8 cellular contexts compared by ENCODE assay signal in the genomic region with DNA sequence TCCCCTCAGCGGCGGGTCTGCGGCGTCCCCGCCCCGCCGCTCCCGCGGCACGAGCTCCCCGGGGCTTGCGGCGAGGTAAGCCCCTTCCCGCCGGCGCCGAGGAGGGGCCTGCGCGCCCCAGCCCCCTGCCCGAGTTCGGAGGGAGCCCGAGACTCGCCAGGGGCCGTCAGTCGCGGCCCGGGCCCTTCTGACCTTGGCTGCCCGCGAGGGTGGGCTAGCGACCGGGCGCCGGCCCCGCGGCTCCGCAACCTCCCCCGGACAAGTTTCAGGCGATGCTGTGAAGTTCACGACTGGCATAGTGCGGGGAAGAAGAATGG. TPM values are rescaled to one million over a fixed set of nuclear protein-coding genes. Genes with fewer than 3 reads are reported as not detected.
DNase-seq lines count a peak whose midpoint lies in the region; ATAC-seq and TF ChIP-seq lines count a peak whose summit lies in the region.

No MANE protein-coding gene starts in this region.

- CTCF ChIA-PET in T-cell (lab: Charles Lee): interaction anchor here in 1 of 2 donors (0.6 to 1.6 kb wide), 2 partner anchors 686 to 908 kb away, joined by 4 to 9 read pairs; no protein-coding TSS in a partner anchor

- H3K36me3 ChIP-seq in sigmoid colon: no peaks in the 10 kb centered on the region

- H3K27ac Mint-ChIP-seq in T-helper 2 cell treated with Interferon-gamma antibody and Interleukin-4, amounts not matched to agents 5 μg/mL and 100 μg/mL, for 36 hours: no peak overlapping the region
- H3K27ac Mint-ChIP-seq in T-cell: peak overlapping the region in 1 of 2 donors; percentile 68

- no peaks in the 10 kb centered on the region for H3K9me3 Mint-ChIP-seq in T-helper 2 cell treated with Interferon-gamma antibody and Interleukin-4, amounts not matched to agents 5 μg/mL and 100 μg/mL, for 36 hours
- no peaks in the 10 kb centered on the region for H3K9me3 Mint-ChIP-seq in T-cell

- no peak for TF ChIP-seq CTCF in foreskin fibroblast (IDR thresholded peaks at IDR 0.05; ENCODE audit: low read depth, low read length)
- no peak for TF ChIP-seq CTCF in sigmoid colon (IDR thresholded peaks at IDR 0.05)
- no peak for TF ChIP-seq CTCF in omental fat pad (IDR thresholded peaks at IDR 0.05)

- H3K27me3 Mint-ChIP-seq in T-helper 2 cell treated with Interferon-gamma antibody and Interleukin-4, amounts not matched to agents 5 μg/mL and 100 μg/mL, for 36 hours (ENCODE audit: low read depth): peaks cover 33% of the 10 kb centered on the region
- H3K27me3 Mint-ChIP-seq in T-cell: peaks cover 0 to 12% of the 10 kb centered on the region in 2 donors

- TF ChIP-seq EP300 in sigmoid colon (IDR thresholded peaks at IDR 0.05): no peak

- H3K27ac ChIP-seq in sigmoid colon: peak overlapping the region; percentile 73 to 84 (median 80)

- TF ChIP-seq POLR2A in sigmoid colon (IDR thresholded peaks at IDR 0.05): no peak

- H3K36me3 Mint-ChIP-seq in T-helper 2 cell treated with Interferon-gamma antibody and Interleukin-4, amounts not matched to agents 5 μg/mL and 100 μg/mL, for 36 hours (ENCODE audit: low read depth): no peaks in the 10 kb centered on the region
- H3K36me3 Mint-ChIP-seq in T-cell: no peaks in the 10 kb centered on the region

- peak; percentile 3 for DNase-seq in T-helper 2 cell treated with Interferon-gamma antibody and Interleukin-4, amounts not matched to agents 5 μg/mL and 100 μg/mL, for 36 hours (ENCODE audit: low spot score)
- DNase-seq in T-helper 2 cell (no peak), T-cell (peak in 1 of 34 experiments; percentile 1), foreskin fibroblast (peak in 1 of 2 donors; percentile 9), sigmoid colon (no peak), omental fat pad (ENCODE audit: low spot score) (no peak), NCI-H510A treated with DMSO at 0.1 percent for 48 hours (lab: John Stamatoyannopoulos, UW) (no peak)

- H3K4me1 ChIP-seq in sigmoid colon: no peaks in the 10 kb centered on the region

- intact Hi-C loops in sigmoid colon (cut with DNase I): loop anchor here (5.0 kb wide), 2 partner anchors 461 to 561 kb away; no protein-coding TSS in a partner anchor

- ATAC-seq in T-cell (replicated peaks in 1 of 4) (peak in 1 of 4 experiments; percentile 1), omental fat pad (ENCODE audit: low FRiP score) (no peak), GM21786 (IDR thresholded peaks at IDR 0.05; ENCODE audit: unreplicated experiment) (no peak)

- no peaks in the 10 kb centered on the region for H3K27me3 ChIP-seq in sigmoid colon

- peaks cover 5% of the 10 kb centered on the region for H3K4me1 Mint-ChIP-seq in T-helper 2 cell treated with Interferon-gamma antibody and Interleukin-4, amounts not matched to agents 5 μg/mL and 100 μg/mL, for 36 hours (ENCODE audit: low read depth)
- H3K4me1 Mint-ChIP-seq in T-cell: peaks cover 6 to 12% (median 11%) of the 10 kb centered on the region in 3 donors

- H3K4me3 ChIP-seq in foreskin fibroblast (ENCODE audit: low read depth in 1 of 2, low read length in 2 of 2): peak overlapping the region; percentile 69 to 71
- H3K4me3 ChIP-seq in sigmoid colon: peak overlapping the region; percentile 72 to 83 (median 78)

- 0% methylated on average over 40 of the region's 40 CpGs for WGBS in sigmoid colon, 2 donors

- H3K4me3 Mint-ChIP-seq in T-helper 2 cell treated with Interferon-gamma antibody and Interleukin-4, amounts not matched to agents 5 μg/mL and 100 μg/mL, for 36 hours: peak overlapping the region; percentile 73
- peak overlapping the region; percentile 81 to 92 (median 82) for H3K4me3 Mint-ChIP-seq in T-cell

- H3K9me3 ChIP-seq in sigmoid colon: no peaks in the 10 kb centered on the region

- POLR2A ChIA-PET in T-cell (lab: Charles Lee): interaction anchor here in 1 of 2 donors (0.5 kb wide), 1 partner anchor 758 kb away, joined by 5 read pairs; no protein-coding TSS in a partner anchor

RNA-seq across cellular contexts. Expression of gene CDKL5, which starts 0.6 kb away (rescaled TPM):
- total RNA-seq in T-cell: 1 to 10 TPM; 3.3 to 5.2 (median 4.1) TPM
- total RNA-seq in sigmoid colon: 1 to 10 TPM; 5.2 to 8.9 (median 5.3) TPM
- 1 to 10 TPM in 1 of 3 donors, under 1 TPM in 2; 0.46 to 1.0 (median 0.60) TPM for polyA plus RNA-seq in sigmoid colon
- 1 to 10 TPM; 1.9 to 8.5 (median 4.3) TPM for total RNA-seq in omental fat pad
